ENCODE assay signal across 13 cellular contexts in genomic region chr2:101753720-101754490, GRCh38. TPM values are rescaled to one million over a fixed set of nuclear protein-coding genes. Genes with fewer than 3 reads are reported as not detected.
A peak's percentile ranks its signal among the peaks of the same experiment; 100 is the strongest.
DNase-seq lines count a peak whose midpoint lies in the region; ATAC-seq and TF ChIP-seq lines count a peak whose summit lies in the region.
"Had no signal": no experiment of that assay in that cellular context is flagged by ENCODE, and none has a peak within 500 bp of the region (broad histone marks: within the 10 kb centered on the region; RNA-seq: fewer than 3 reads in every experiment).

No MANE protein-coding gene starts in this region.

- peak overlapping the region; percentile 3 for H3K27ac Mint-ChIP-seq in activated T-cell treated with anti-CD3 and anti-CD28 coated beads, Interleukin-2, amount 50 U/mL, for 72 hours
- peak overlapping the region; percentile 2 to 89 (median 82) for H3K27ac Mint-ChIP-seq in brain
- no peak overlapping the region for H3K27ac Mint-ChIP-seq in stimulated activated naive CD8-positive, alpha-beta T cell treated with anti-CD3 and anti-CD28 coated beads, Interleukin-15, amount 100 ng/mL, for 72 hours
- H3K27ac Mint-ChIP-seq: activated CD8-positive, alpha-beta memory T cell treated with anti-CD3 and anti-CD28 coated beads, Interleukin-2, amount 10 ng/mL, durations not matched to agents 7 days and 5 days had no signal

- H3K4me1 Mint-ChIP-seq in activated T-cell treated with anti-CD3 and anti-CD28 coated beads, Interleukin-2, amount 50 U/mL, for 72 hours (ENCODE audit: low read depth): peaks cover 81% of the 10 kb centered on the region
- peaks cover 79% of the 10 kb centered on the region for H3K4me1 Mint-ChIP-seq in activated T-cell treated with anti-CD3 and anti-CD28 coated beads, Interleukin-2, amount 50 U/mL, for 4 hours (ENCODE audit: low read depth)
- peaks cover 78% of the 10 kb centered on the region for H3K4me1 Mint-ChIP-seq in brain
- H3K4me1 Mint-ChIP-seq in stimulated activated naive CD8-positive, alpha-beta T cell treated with anti-CD3 and anti-CD28 coated beads, Interleukin-15, amount 100 ng/mL, for 72 hours: peaks cover 79% of the 10 kb centered on the region

- H3K4me3 Mint-ChIP-seq in activated T-cell treated with anti-CD3 and anti-CD28 coated beads, Interleukin-2, amount 50 U/mL, for 72 hours: peak overlapping the region; percentile 63 to 64
- H3K4me3 Mint-ChIP-seq in activated T-cell treated with anti-CD3 and anti-CD28 coated beads, Interleukin-2, amount 50 U/mL, for 4 hours: no peak overlapping the region
- peak overlapping the region in 3 of 5 experiments; percentile 13 to 60 (median 38) for H3K4me3 Mint-ChIP-seq in brain
- peak overlapping the region in 1 of 2 donors; percentile 1 for H3K4me3 Mint-ChIP-seq in stimulated activated naive CD8-positive, alpha-beta T cell treated with anti-CD3 and anti-CD28 coated beads, Interleukin-15, amount 100 ng/mL, for 72 hours
- H3K4me3 Mint-ChIP-seq: activated CD8-positive, alpha-beta memory T cell treated with anti-CD3 and anti-CD28 coated beads, Interleukin-2, amount 10 ng/mL, durations not matched to agents 7 days and 5 days had no signal

- H3K27me3 Mint-ChIP-seq in activated T-cell treated with anti-CD3 and anti-CD28 coated beads, Interleukin-2, amount 50 U/mL, for 72 hours (ENCODE audit: low read depth): no peaks in the 10 kb centered on the region
- no peaks in the 10 kb centered on the region for H3K27me3 Mint-ChIP-seq in activated T-cell treated with anti-CD3 and anti-CD28 coated beads, Interleukin-2, amount 50 U/mL, for 4 hours (ENCODE audit: low read depth)
- no peaks in the 10 kb centered on the region for H3K27me3 Mint-ChIP-seq in brain
- H3K27me3 Mint-ChIP-seq in stimulated activated naive CD8-positive, alpha-beta T cell treated with anti-CD3 and anti-CD28 coated beads, Interleukin-15, amount 100 ng/mL, for 72 hours: no peaks in the 10 kb centered on the region
- H3K27me3 Mint-ChIP-seq: activated CD8-positive, alpha-beta memory T cell treated with anti-CD3 and anti-CD28 coated beads, Interleukin-2, amount 10 ng/mL, durations not matched to agents 7 days and 5 days had no signal

- no peak for DNase-seq in activated T-cell treated with anti-CD3 and anti-CD28 coated beads, Interleukin-2, amount 50 U/mL, for 72 hours
- no peak for DNase-seq in activated T-cell treated with anti-CD3 and anti-CD28 coated beads, Interleukin-2, amount 50 U/mL, for 4 hours
- DNase-seq in stimulated activated naive CD8-positive, alpha-beta T cell treated with anti-CD3 and anti-CD28 coated beads, Interleukin-15, amount 100 ng/mL, for 72 hours: no peak
- DNase-seq in Ammon's horn (ENCODE audit: low spot score): no peak
- DNase-seq in NCI-H1417 (lab: John Stamatoyannopoulos, UW): no peak
- no peak for DNase-seq in NCI-H524 treated with DMSO at 0.1 percent for 48 hours (lab: John Stamatoyannopoulos, UW)
- DNase-seq: activated CD8-positive, alpha-beta memory T cell treated with anti-CD3 and anti-CD28 coated beads, Interleukin-2, amount 10 ng/mL, durations not matched to agents 7 days and 5 days; NCI-H2107; SHP77; stimulated activated CD4-positive, alpha-beta T cell treated with anti-CD3 and anti-CD28 coated beads, Interleukin-2, amount 100 ng/mL, for 48 hours; upper lobe of right lung had no signal

- no peak for TF ChIP-seq CTCF in brain (conservative IDR thresholded peaks at IDR 0.05)

- H3K36me3 Mint-ChIP-seq in activated T-cell treated with anti-CD3 and anti-CD28 coated beads, Interleukin-2, amount 50 U/mL, for 72 hours (ENCODE audit: insufficient read depth in 2 of 2): no peaks in the 10 kb centered on the region
- peaks cover 6% of the 10 kb centered on the region for H3K36me3 Mint-ChIP-seq in activated T-cell treated with anti-CD3 and anti-CD28 coated beads, Interleukin-2, amount 50 U/mL, for 4 hours (ENCODE audit: insufficient read depth)
- H3K36me3 Mint-ChIP-seq in brain: peaks cover 37% of the 10 kb centered on the region

- no peaks in the 10 kb centered on the region for H3K9me3 Mint-ChIP-seq in activated T-cell treated with anti-CD3 and anti-CD28 coated beads, Interleukin-2, amount 50 U/mL, for 72 hours
- H3K9me3 Mint-ChIP-seq in activated T-cell treated with anti-CD3 and anti-CD28 coated beads, Interleukin-2, amount 50 U/mL, for 4 hours: no peaks in the 10 kb centered on the region
- peaks cover 3 to 13% (median 8%) of the 10 kb centered on the region in 5 experiments for H3K9me3 Mint-ChIP-seq in brain
- H3K9me3 Mint-ChIP-seq in stimulated activated naive CD8-positive, alpha-beta T cell treated with anti-CD3 and anti-CD28 coated beads, Interleukin-15, amount 100 ng/mL, for 72 hours: no peaks in the 10 kb centered on the region

- ATAC-seq in activated T-cell treated with anti-CD3 and anti-CD28 coated beads, Interleukin-2, amount 50 U/mL, for 72 hours (replicated peaks in 1 of 2): peak; percentile 45 to 54
- no peak for ATAC-seq in activated T-cell treated with anti-CD3 and anti-CD28 coated beads, Interleukin-2, amount 50 U/mL, for 4 hours
- ATAC-seq in HG02759 (IDR thresholded peaks at IDR 0.05; ENCODE audit: unreplicated experiment): peak; percentile 43
- peak; percentile 63 for ATAC-seq in stimulated activated naive CD8-positive, alpha-beta T cell treated with anti-CD3 and anti-CD28 coated beads, Interleukin-15, amount 100 ng/mL, for 72 hours
- ATAC-seq: activated CD8-positive, alpha-beta memory T cell treated with anti-CD3 and anti-CD28 coated beads, Interleukin-2, amount 10 ng/mL, durations not matched to agents 7 days and 5 days; upper lobe of right lung had no signal

RNA-seq across cellular contexts. Expression of gene MAP4K4, which starts 56.4 kb away (rescaled TPM):
- total RNA-seq in activated T-cell treated with anti-CD3 and anti-CD28 coated beads, Interleukin-2, amount 50 U/mL, for 72 hours: 10 to 100 TPM; 72.1 to 85.1 TPM
- 10 to 100 TPM; 30.7 to 36.9 (median 34.7) TPM for total RNA-seq in activated T-cell treated with anti-CD3 and anti-CD28 coated beads, Interleukin-2, amount 50 U/mL, for 4 hours
- 89.6 TPM for polyA plus RNA-seq in brain (ENCODE audit: insufficient read depth, low read depth, low replicate concordance)

Comparison
In these comparisons a context has a peak if more than half of its experiments do, and no peak if none do; other contexts are left out.
1. ATAC-seq: peak in activated T-cell treated with anti-CD3 and anti-CD28 coated beads, Interleukin-2, amount 50 U/mL, for 72 hours (2 of 2), HG02759 (single experiment) and stimulated activated naive CD8-positive, alpha-beta T cell treated with anti-CD3 and anti-CD28 coated beads, Interleukin-15, amount 100 ng/mL, for 72 hours (single experiment); none in activated T-cell treated with anti-CD3 and anti-CD28 coated beads, Interleukin-2, amount 50 U/mL, for 4 hours (0 of 2).
2. H3K27ac Mint-ChIP-seq: peak in activated T-cell treated with anti-CD3 and anti-CD28 coated beads, Interleukin-2, amount 50 U/mL, for 72 hours (single experiment) and brain (5 of 5); none in stimulated activated naive CD8-positive, alpha-beta T cell treated with anti-CD3 and anti-CD28 coated beads, Interleukin-15, amount 100 ng/mL, for 72 hours (0 of 2).